Comparison of ENCODE assay signal across 1 cellular context in the genomic region with DNA sequence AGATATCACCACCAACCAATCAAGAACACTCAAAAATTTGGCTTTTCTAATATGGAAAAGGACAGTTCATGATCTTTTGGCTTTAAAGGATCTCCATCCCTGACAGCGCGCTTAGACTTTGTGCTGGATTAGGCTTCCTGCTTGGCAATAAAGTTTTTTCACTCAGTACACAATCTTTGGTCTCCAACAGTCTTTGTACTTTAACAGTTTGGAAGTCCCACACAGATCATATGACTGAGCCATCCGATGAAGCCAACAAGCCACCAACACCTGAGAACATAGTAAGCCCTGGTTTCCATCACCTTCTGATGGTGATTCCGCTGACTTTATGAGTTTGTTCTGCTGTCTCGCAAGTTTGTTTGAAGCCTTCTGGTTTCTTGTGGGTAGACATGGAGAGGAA.
TF ChIP-seq lines count a peak whose summit lies in the region.

No MANE protein-coding gene starts in this region.

TF ChIP-seq in IMR-90, 13 proteins besides CTCF, POLR2A, EP300 and RAD21:
- TF ChIP-seq, protein P1, sequence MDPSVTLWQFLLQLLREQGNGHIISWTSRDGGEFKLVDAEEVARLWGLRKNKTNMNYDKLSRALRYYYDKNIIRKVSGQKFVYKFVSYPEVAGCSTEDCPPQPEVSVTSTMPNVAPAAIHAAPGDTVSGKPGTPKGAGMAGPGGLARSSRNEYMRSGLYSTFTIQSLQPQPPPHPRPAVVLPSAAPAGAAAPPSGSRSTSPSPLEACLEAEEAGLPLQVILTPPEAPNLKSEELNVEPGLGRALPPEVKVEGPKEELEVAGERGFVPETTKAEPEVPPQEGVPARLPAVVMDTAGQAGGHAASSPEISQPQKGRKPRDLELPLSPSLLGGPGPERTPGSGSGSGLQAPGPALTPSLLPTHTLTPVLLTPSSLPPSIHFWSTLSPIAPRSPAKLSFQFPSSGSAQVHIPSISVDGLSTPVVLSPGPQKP (IDR thresholded peaks at IDR 0.05; ENCODE audit: borderline replicate concordance, low read depth, low read length): no peak
- TF ChIP-seq FOS (IDR thresholded peaks at IDR 0.05; ENCODE audit: low read depth, low read length): no peak
- TF ChIP-seq, protein P2, sequence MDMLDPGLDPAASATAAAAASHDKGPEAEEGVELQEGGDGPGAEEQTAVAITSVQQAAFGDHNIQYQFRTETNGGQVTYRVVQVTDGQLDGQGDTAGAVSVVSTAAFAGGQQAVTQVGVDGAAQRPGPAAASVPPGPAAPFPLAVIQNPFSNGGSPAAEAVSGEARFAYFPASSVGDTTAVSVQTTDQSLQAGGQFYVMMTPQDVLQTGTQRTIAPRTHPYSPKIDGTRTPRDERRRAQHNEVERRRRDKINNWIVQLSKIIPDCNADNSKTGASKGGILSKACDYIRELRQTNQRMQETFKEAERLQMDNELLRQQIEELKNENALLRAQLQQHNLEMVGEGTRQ (IDR thresholded peaks at IDR 0.05; ENCODE audit: low read depth, low read length): no peak
- no peak for TF ChIP-seq CEBPB (IDR thresholded peaks at IDR 0.05; ENCODE audit: low read depth, low read length)
- TF ChIP-seq MXI1 (IDR thresholded peaks at IDR 0.05; ENCODE audit: borderline replicate concordance, low read depth, low read length): no peak
